12 cellular contexts compared by ENCODE assay signal in genomic region chr10:49187044-49187484, GRCh38. TPM values are rescaled to one million over a fixed set of nuclear protein-coding genes. Genes with fewer than 3 reads are reported as not detected.
DNase-seq lines count a peak whose midpoint lies in the region; ATAC-seq and TF ChIP-seq lines count a peak whose summit lies in the region.
"Had no signal": no experiment of that assay in that cellular context is flagged by ENCODE, and none has a peak within 500 bp of the region (broad histone marks: within the 10 kb centered on the region; RNA-seq: fewer than 3 reads in every experiment).

No MANE protein-coding gene starts in this region.

- POLR2A ChIA-PET in activated CD4-positive, alpha-beta T cell treated with anti-CD3 and anti-CD28 coated beads, Interleukin-2, amount 10 ng/mL, durations not matched to agents 7 days and 5 days (lab: Charles Lee) = no interaction called here

- no peak overlapping the region for H3K4me2 ChIP-seq in hepatocyte

- H3K9me3 ChIP-seq in hepatocyte (ENCODE audit: low read depth) = no peaks in the 10 kb centered on the region

- H3K4me3 Mint-ChIP-seq in activated CD4-positive, alpha-beta T cell treated with anti-CD3 and anti-CD28 coated beads, Interleukin-2, amount 10 ng/mL, durations not matched to agents 7 days and 5 days = peak overlapping the region; percentile 52
- H3K4me3 Mint-ChIP-seq in activated T-cell treated with anti-CD3 and anti-CD28 coated beads, Interleukin-2, amount 50 U/mL, for 72 hours = peak overlapping the region; percentile 35 to 81

- TF ChIP-seq CTCF in hepatocyte (IDR thresholded peaks at IDR 0.05; ENCODE audit: poor library complexity) = no peak

- H3K27ac ChIP-seq in temporal lobe (ENCODE audit: low read depth, low read length) = peak overlapping the region; percentile 90
- H3K27ac ChIP-seq in hepatocyte = no peak overlapping the region
- H3K27ac ChIP-seq: RWPE1 had no signal

- 78% methylated on average over 8 of the region's 8 CpGs for WGBS in hepatocyte (ENCODE audit: low lambda C conversion rate, missing lambda C conversion rate)

- no peaks in the 10 kb centered on the region for H3K9me2 ChIP-seq in hepatocyte (replicated peaks; ENCODE audit: insufficient read depth)

- no peak for ATAC-seq in activated T-cell treated with anti-CD3 and anti-CD28 coated beads, Interleukin-2, amount 50 U/mL, for 72 hours (replicated peaks in 1 of 2)
- no peak for ATAC-seq in GM21576 (IDR thresholded peaks at IDR 0.05; ENCODE audit: unreplicated experiment)

- CTCF ChIA-PET in activated CD4-positive, alpha-beta T cell treated with anti-CD3 and anti-CD28 coated beads, Interleukin-2, amount 10 ng/mL, durations not matched to agents 7 days and 5 days (lab: Charles Lee) = no interaction called here

- no peaks in the 10 kb centered on the region for H3K9me3 Mint-ChIP-seq in activated CD4-positive, alpha-beta T cell treated with anti-CD3 and anti-CD28 coated beads, Interleukin-2, amount 10 ng/mL, durations not matched to agents 7 days and 5 days
- no peaks in the 10 kb centered on the region for H3K9me3 Mint-ChIP-seq in activated T-cell treated with anti-CD3 and anti-CD28 coated beads, Interleukin-2, amount 50 U/mL, for 72 hours

- DNase-seq in activated CD4-positive, alpha-beta T cell treated with anti-CD3 and anti-CD28 coated beads, Interleukin-2, amount 10 ng/mL, durations not matched to agents 7 days and 5 days = no peak
- no peak for DNase-seq in activated CD4-positive, alpha-beta T cell treated with anti-CD3 and anti-CD28 coated beads for 48 hours
- no peak for DNase-seq in activated T-cell treated with anti-CD3 and anti-CD28 coated beads, Interleukin-2, amount 50 U/mL, for 72 hours
- DNase-seq in kidney tubule cell (ENCODE audit: low spot score) = peak; percentile 62
- no peak for DNase-seq in hepatocyte (ENCODE audit: low spot score)
- no peak for DNase-seq in stimulated activated CD4-positive, alpha-beta T cell treated with anti-CD3 and anti-CD28 coated beads, Interleukin-12 subunit alpha, Interleukin-12 subunit beta, amount 100 ng/mL, for 4 hours
- DNase-seq: activated CD4-positive, CD25-positive, alpha-beta regulatory T cell treated with anti-CD3 and anti-CD28 coated beads, Interleukin-2, amount 50 U/mL, for 72 hours; foreskin fibroblast; NCI-H2081 had no signal

- H3K27me3 Mint-ChIP-seq in activated CD4-positive, alpha-beta T cell treated with anti-CD3 and anti-CD28 coated beads, Interleukin-2, amount 10 ng/mL, durations not matched to agents 7 days and 5 days = peaks cover 16% of the 10 kb centered on the region
- peaks cover 42% of the 10 kb centered on the region for H3K27me3 Mint-ChIP-seq in activated T-cell treated with anti-CD3 and anti-CD28 coated beads, Interleukin-2, amount 50 U/mL, for 72 hours (ENCODE audit: low read depth)

- H4K20me1 ChIP-seq in hepatocyte (ENCODE audit: insufficient read depth, poor library complexity, severe bottlenecking) = no peaks in the 10 kb centered on the region

- H3K27me3 ChIP-seq in hepatocyte = peaks cover 4% of the 10 kb centered on the region

- no peak overlapping the region for H2AFZ ChIP-seq in hepatocyte

- H3K4me3 ChIP-seq in hepatocyte = no peak overlapping the region

- peaks cover 67% of the 10 kb centered on the region for H3K4me1 Mint-ChIP-seq in activated CD4-positive, alpha-beta T cell treated with anti-CD3 and anti-CD28 coated beads, Interleukin-2, amount 10 ng/mL, durations not matched to agents 7 days and 5 days
- H3K4me1 Mint-ChIP-seq in activated T-cell treated with anti-CD3 and anti-CD28 coated beads, Interleukin-2, amount 50 U/mL, for 72 hours (ENCODE audit: low read depth) = peaks cover 51% of the 10 kb centered on the region

- no peaks in the 10 kb centered on the region for H3K79me2 ChIP-seq in hepatocyte

- H3K36me3 ChIP-seq in hepatocyte (replicated peaks; ENCODE audit: insufficient read depth, low read depth) = no peaks in the 10 kb centered on the region

- H3K36me3 Mint-ChIP-seq in activated CD4-positive, alpha-beta T cell treated with anti-CD3 and anti-CD28 coated beads, Interleukin-2, amount 10 ng/mL, durations not matched to agents 7 days and 5 days (ENCODE audit: low read depth) = peaks cover under 1% of the 10 kb centered on the region
- H3K36me3 Mint-ChIP-seq in activated T-cell treated with anti-CD3 and anti-CD28 coated beads, Interleukin-2, amount 50 U/mL, for 72 hours (ENCODE audit: insufficient read depth in 2 of 2) = peaks cover 0 to 6% of the 10 kb centered on the region in 2 donors

- H3K27ac Mint-ChIP-seq in activated CD4-positive, alpha-beta T cell treated with anti-CD3 and anti-CD28 coated beads, Interleukin-2, amount 10 ng/mL, durations not matched to agents 7 days and 5 days = peak overlapping the region; percentile 14
- peak overlapping the region; percentile 88 for H3K27ac Mint-ChIP-seq in activated T-cell treated with anti-CD3 and anti-CD28 coated beads, Interleukin-2, amount 50 U/mL, for 72 hours

- H3K4me1 ChIP-seq in hepatocyte (ENCODE audit: insufficient read depth) = no peaks in the 10 kb centered on the region

RNA-seq across cellular contexts. Expression of gene TMEM273, which starts 1.1 kb away (rescaled TPM):
- 10 to 100 TPM; 12.5 to 14.0 TPM for total RNA-seq in activated CD4-positive, alpha-beta T cell treated with anti-CD3 and anti-CD28 coated beads, Interleukin-2, amount 10 ng/mL, durations not matched to agents 7 days and 5 days
- total RNA-seq in activated T-cell treated with anti-CD3 and anti-CD28 coated beads, Interleukin-2, amount 50 U/mL, for 72 hours = 10 to 100 TPM; 22.5 to 88.0 TPM
- total RNA-seq in temporal lobe = 1.2 TPM
- total RNA-seq in hepatocyte = 0.27 and 1.2 TPM in 2 replicates
- polyA plus RNA-seq in hepatocyte = 1.9 TPM in 1 of 2 replicates, not detected in the other

RNA-seq across cellular contexts. Expression of gene FAM170B, which starts 53.2 kb away (rescaled TPM):
- not detected for total RNA-seq in activated CD4-positive, alpha-beta T cell treated with anti-CD3 and anti-CD28 coated beads, Interleukin-2, amount 10 ng/mL, durations not matched to agents 7 days and 5 days
- under 1 TPM in 1 of 2 donors, not detected in 1; 0.16 TPM for total RNA-seq in activated T-cell treated with anti-CD3 and anti-CD28 coated beads, Interleukin-2, amount 50 U/mL, for 72 hours
- total RNA-seq in temporal lobe = not detected
- not detected in 2 replicates for total RNA-seq in hepatocyte
- polyA plus RNA-seq in hepatocyte = not detected in 2 replicates
